Comparison of ENCODE assay signal across 19 cellular contexts in genomic region chrX:110248582-110248981, GRCh38.
DNase-seq lines count a peak whose midpoint lies in the region; ATAC-seq, FAIRE-seq and TF ChIP-seq lines count a peak whose summit lies in the region.
"Had no signal": no experiment of that assay in that cellular context is flagged by ENCODE, and none has a peak within 500 bp of the region (broad histone marks: within the 10 kb centered on the region; RNA-seq: fewer than 3 reads in every experiment).

No MANE protein-coding gene starts in this region.

- H3K27ac Mint-ChIP-seq in memory B cell, result peak overlapping the region; percentile 15

- TF ChIP-seq CTCF in bronchial epithelial cell (IDR thresholded peaks at IDR 0.05; ENCODE audit: insufficient read depth, low read length, severe bottlenecking), result no peak

- no peaks in the 10 kb centered on the region for H3K9me3 Mint-ChIP-seq in memory B cell

- FAIRE-seq in bronchial epithelial cell (lab: Jason Lieb, UNC), result no peak

- no peaks in the 10 kb centered on the region for H3K27me3 Mint-ChIP-seq in memory B cell

- H3K4me3 ChIP-seq in bronchial epithelial cell (ENCODE audit: low read depth, low read length), result no peak overlapping the region
- H3K4me3 ChIP-seq: SJCRH30 had no signal

- H3K4me1 Mint-ChIP-seq in memory B cell, result peaks cover 36% of the 10 kb centered on the region

- peak; percentile 4 for DNase-seq in EL
- peak; percentile 24 for DNase-seq in M059J (ENCODE audit: low read depth)
- peak; percentile 50 for DNase-seq in bronchial epithelial cell (ENCODE audit: low read depth)
- no peak for DNase-seq in memory B cell (ENCODE audit: low spot score in 2 of 2)
- no peak for DNase-seq in mucosa of gallbladder (ENCODE audit: low spot score)
- DNase-seq in NCI-H526 (lab: John Stamatoyannopoulos, UW), result no peak
- no peak for DNase-seq in SIG-M5 (lab: John Stamatoyannopoulos, UW)
- DNase-seq: ACHN, C1 segment of cervical spinal cord, DMS79 treated with DMSO at 0.1 percent for 48 hours, KG1, NCI-H1417 treated with DMSO at 0.1 percent for 48 hours, NCI-H187 treated with DMSO at 0.1 percent for 48 hours, NCI-H2227 treated with DMSO at 0.1 percent for 48 hours, NCI-H510A treated with DMSO at 0.1 percent for 48 hours, NCI-H82, SJCRH30 had no signal

- H3K4me3 Mint-ChIP-seq in memory B cell, result no peak overlapping the region

- ATAC-seq in memory B cell (ENCODE audit: low read depth) (no peak), HG02938 (IDR thresholded peaks at IDR 0.05; ENCODE audit: unreplicated experiment) (no peak)
- ATAC-seq: HCT116 had no signal

- H3K36me3 Mint-ChIP-seq in memory B cell, result peaks cover 15% of the 10 kb centered on the region

- no peaks in the 10 kb centered on the region for H3K27me3 ChIP-seq in bronchial epithelial cell (ENCODE audit: control insufficient read depth, insufficient read depth, low read length)
- H3K27me3 ChIP-seq: SJCRH30 had no signal

- H3K36me3 ChIP-seq in bronchial epithelial cell (ENCODE audit: control insufficient read depth, insufficient read depth, low read length), result no peaks in the 10 kb centered on the region
- H3K36me3 ChIP-seq: SJCRH30 had no signal

Comparison
In these comparisons a context has a peak if more than half of its experiments do, and no peak if none do; other contexts are left out.
1. DNase-seq: peak in EL (single experiment), M059J (single experiment) and bronchial epithelial cell (single experiment); none in memory B cell (0 of 2), mucosa of gallbladder (single experiment), NCI-H526 (0 of 2) and SIG-M5 (single experiment).